8 cellular contexts compared by ENCODE assay signal in the genomic region with DNA sequence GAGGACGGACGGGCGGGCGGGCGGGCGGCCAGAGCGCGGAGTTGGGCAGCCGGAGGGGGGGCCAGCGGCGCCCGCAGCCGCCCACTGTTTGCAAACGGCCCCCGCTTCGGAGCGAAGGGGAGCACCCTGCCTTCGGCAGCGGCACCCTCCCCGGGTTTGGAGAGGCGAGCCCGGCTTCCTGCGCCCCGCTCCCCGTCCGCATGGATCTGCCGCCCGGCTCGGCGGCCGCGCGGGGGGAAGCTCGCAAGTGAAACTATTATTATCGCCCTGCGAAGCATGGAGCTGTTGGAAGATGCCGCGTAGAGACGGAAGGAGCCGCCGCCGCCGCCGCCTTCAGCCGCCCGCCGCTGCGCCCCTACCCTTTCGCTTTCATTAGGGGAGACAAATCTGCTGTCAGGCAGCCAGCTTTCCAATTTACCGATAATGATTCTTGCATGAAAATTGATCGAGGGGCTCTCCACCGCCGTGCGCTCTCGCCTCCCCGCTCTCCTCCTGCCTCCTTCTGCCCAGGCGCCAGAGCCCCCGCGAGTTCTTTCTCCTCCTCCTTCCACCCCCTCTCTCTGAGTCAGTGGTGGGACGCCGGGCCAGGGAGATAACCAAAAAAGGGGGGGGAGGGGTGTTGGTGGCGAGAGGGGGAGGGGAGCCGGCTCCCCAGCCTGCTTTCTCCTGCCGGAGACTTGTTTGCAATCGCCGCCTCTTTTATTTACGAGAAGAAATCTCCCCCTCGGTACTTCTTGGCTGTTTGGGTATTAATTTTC. TPM values are rescaled to one million over a fixed set of nuclear protein-coding genes. Genes with fewer than 3 reads are reported as not detected.
DNase-seq lines count a peak whose midpoint lies in the region; ATAC-seq lines count a peak whose summit lies in the region.

No MANE protein-coding gene starts in this region.

- peak; percentile 54 for DNase-seq in HT1080 (ENCODE audit: low read depth)
- DNase-seq in T follicular helper cell (ENCODE audit: low read depth) = peak; percentile 30
- DNase-seq in amniotic epithelial cell (ENCODE audit: low read depth) = peak; percentile 76
- DNase-seq in right cardiac atrium = peak; percentile 82 to 91 (median 89)
- no peak for DNase-seq in skeletal muscle cell (ENCODE audit: low read depth)
- no peak for DNase-seq in GOT3 (lab: John Stamatoyannopoulos, UW)

- no peaks in the 10 kb centered on the region for H3K9me3 ChIP-seq in BLaER1 treated with 17β-estradiol and CSF1 and Interleukin-3, amounts not matched to agents 10 nM and 100 nM (replicated peaks in 1 of 11)
- no peaks in the 10 kb centered on the region for H3K9me3 ChIP-seq in right cardiac atrium (ENCODE audit: control insufficient read depth, low read length)

- ATAC-seq in right cardiac atrium (peak; percentile 62 to 70), HG02642 (IDR thresholded peaks at IDR 0.05; ENCODE audit: poor library complexity, unreplicated experiment) (no peak)

- WGBS in right cardiac atrium = under 1% methylated on average over 68 of the region's 68 CpGs

- peak overlapping the region; percentile 71 to 92 (median 86) for H3K4me3 ChIP-seq in BLaER1 treated with 17β-estradiol and CSF1 and Interleukin-3, amounts not matched to agents 10 nM and 100 nM
- H3K4me3 ChIP-seq in right cardiac atrium (ENCODE audit: low read length) (peak overlapping the region; percentile 89), skeletal muscle cell (ENCODE audit: low read depth, low read length) (peak overlapping the region; percentile 77)

- intact Hi-C loops in right cardiac atrium (cut with DNase I) = loop anchor here in 2 of 4 donors (5.0 kb wide), 1 partner anchor 57 kb away; the partner anchor contains the start of gene GSE1 (in 2 of the 2)

- H4K20me1 ChIP-seq in BLaER1 treated with 17β-estradiol and CSF1 and Interleukin-3, amounts not matched to agents 10 nM and 100 nM = peaks cover 22 to 34% (median 31%) of the 10 kb centered on the region in 11 experiments; a peak in 20 of 22 replicates

- no peaks in the 10 kb centered on the region for H3K27me3 ChIP-seq in BLaER1 treated with 17β-estradiol and CSF1 and Interleukin-3, amounts not matched to agents 10 nM and 100 nM
- H3K27me3 ChIP-seq in right cardiac atrium (ENCODE audit: control insufficient read depth, insufficient read depth) = no peaks in the 10 kb centered on the region

- peaks cover 52 to 74% (median 66%) of the 10 kb centered on the region in 10 experiments for H3K4me1 ChIP-seq in BLaER1 treated with 17β-estradiol and CSF1 and Interleukin-3, amounts not matched to agents 10 nM and 100 nM
- peaks cover 4% of the 10 kb centered on the region for H3K4me1 ChIP-seq in right cardiac atrium (ENCODE audit: control insufficient read depth, insufficient read depth, low read length)

- H3K27ac ChIP-seq in BLaER1 treated with 17β-estradiol and CSF1 and Interleukin-3, amounts not matched to agents 10 nM and 100 nM = peak overlapping the region; percentile 81 to 98 (median 93)
- H3K27ac ChIP-seq in right cardiac atrium (ENCODE audit: low read length) = peak overlapping the region; percentile 94

- H3K9ac ChIP-seq in BLaER1 treated with 17β-estradiol and CSF1 and Interleukin-3, amounts not matched to agents 10 nM and 100 nM = peak overlapping the region; percentile 88 to 97 (median 93)

- H3K36me3 ChIP-seq in BLaER1 treated with 17β-estradiol and CSF1 and Interleukin-3, amounts not matched to agents 10 nM and 100 nM = peaks cover 0 to 13% (median 0%) of the 10 kb centered on the region in 11 experiments; a peak in 1 of 22 replicates

- H3K4me2 ChIP-seq in BLaER1 treated with 17β-estradiol and CSF1 and Interleukin-3, amounts not matched to agents 10 nM and 100 nM = peak overlapping the region; percentile 81 to 99 (median 97)

RNA-seq across cellular contexts. Expression of gene GSE1, which starts 58.2 kb away (rescaled TPM):
- total RNA-seq in HT1080 (2014; rRNA removed; shearing (Covaris generic)) = 6.3 and 10.1 TPM in 2 replicates
- 4.2 and 5.0 TPM in 2 replicates for polyA plus RNA-seq in HT1080 (2015; cell fraction: cytosol; rRNA removed)
- 9.8 and 14.4 TPM in 2 replicates for polyA plus RNA-seq in HT1080 (2015; cell fraction: nucleus; rRNA removed)
- 10 to 100 TPM; 70.8 to 99.8 (median 92.5) TPM for total RNA-seq in right cardiac atrium
- 40.3 TPM for polyA plus RNA-seq in right cardiac atrium

Comparison
In these comparisons a context has a peak if more than half of its experiments do, and no peak if none do; other contexts are left out.
1. DNase-seq: peak in HT1080 (single experiment), T follicular helper cell (single experiment), amniotic epithelial cell (single experiment) and right cardiac atrium (3 of 3); none in skeletal muscle cell (single experiment) and GOT3 (single experiment).
2. Peak in every context shown above with its lines, with median percentiles within 50 percentile points of each other: H3K4me3 ChIP-seq.